2 cellular contexts compared by ENCODE assay signal in the genomic region with DNA sequence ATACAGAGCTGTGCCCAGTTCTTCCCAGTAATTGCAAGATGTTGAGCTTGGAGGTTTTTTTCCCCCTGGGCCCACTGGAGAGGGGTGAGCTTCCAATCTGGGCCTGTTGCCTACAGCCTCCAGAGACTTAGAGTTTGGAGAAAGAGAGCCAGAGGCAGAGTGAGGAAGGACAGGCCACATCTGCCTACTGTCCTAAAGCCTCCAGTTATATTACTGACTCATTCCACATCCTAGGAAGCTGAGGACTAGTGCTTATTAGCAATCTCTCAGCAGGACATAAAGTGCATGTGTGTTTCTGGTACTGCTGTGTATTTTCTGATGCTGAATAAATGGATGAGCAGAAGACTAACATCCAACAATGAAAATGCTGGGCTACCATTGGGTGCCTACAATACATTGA.
TF ChIP-seq lines count a peak whose summit lies in the region.

No MANE protein-coding gene starts in this region.

TF ChIP-seq in SK-N-SH treated with all-trans-retinoic acid at 6 μM for 48 hours, 23 proteins besides CTCF, POLR2A, EP300 and RAD21 (continued from another document):
- TF ChIP-seq, protein P1, sequence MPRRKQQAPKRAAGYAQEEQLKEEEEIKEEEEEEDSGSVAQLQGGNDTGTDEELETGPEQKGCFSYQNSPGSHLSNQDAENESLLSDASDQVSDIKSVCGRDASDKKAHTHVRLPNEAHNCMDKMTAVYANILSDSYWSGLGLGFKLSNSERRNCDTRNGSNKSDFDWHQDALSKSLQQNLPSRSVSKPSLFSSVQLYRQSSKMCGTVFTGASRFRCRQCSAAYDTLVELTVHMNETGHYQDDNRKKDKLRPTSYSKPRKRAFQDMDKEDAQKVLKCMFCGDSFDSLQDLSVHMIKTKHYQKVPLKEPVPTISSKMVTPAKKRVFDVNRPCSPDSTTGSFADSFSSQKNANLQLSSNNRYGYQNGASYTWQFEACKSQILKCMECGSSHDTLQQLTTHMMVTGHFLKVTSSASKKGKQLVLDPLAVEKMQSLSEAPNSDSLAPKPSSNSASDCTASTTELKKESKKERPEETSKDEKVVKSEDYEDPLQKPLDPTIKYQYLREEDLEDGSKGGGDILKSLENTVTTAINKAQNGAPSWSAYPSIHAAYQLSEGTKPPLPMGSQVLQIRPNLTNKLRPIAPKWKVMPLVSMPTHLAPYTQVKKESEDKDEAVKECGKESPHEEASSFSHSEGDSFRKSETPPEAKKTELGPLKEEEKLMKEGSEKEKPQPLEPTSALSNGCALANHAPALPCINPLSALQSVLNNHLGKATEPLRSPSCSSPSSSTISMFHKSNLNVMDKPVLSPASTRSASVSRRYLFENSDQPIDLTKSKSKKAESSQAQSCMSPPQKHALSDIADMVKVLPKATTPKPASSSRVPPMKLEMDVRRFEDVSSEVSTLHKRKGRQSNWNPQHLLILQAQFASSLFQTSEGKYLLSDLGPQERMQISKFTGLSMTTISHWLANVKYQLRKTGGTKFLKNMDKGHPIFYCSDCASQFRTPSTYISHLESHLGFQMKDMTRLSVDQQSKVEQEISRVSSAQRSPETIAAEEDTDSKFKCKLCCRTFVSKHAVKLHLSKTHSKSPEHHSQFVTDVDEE (CRISPR knock-in tag; IDR thresholded peaks at IDR 0.05), result no peak

TF ChIP-seq in SK-N-SH, 30 proteins besides CTCF, POLR2A, EP300 and RAD21 (continued from another document):
- TF ChIP-seq, protein P2, sequence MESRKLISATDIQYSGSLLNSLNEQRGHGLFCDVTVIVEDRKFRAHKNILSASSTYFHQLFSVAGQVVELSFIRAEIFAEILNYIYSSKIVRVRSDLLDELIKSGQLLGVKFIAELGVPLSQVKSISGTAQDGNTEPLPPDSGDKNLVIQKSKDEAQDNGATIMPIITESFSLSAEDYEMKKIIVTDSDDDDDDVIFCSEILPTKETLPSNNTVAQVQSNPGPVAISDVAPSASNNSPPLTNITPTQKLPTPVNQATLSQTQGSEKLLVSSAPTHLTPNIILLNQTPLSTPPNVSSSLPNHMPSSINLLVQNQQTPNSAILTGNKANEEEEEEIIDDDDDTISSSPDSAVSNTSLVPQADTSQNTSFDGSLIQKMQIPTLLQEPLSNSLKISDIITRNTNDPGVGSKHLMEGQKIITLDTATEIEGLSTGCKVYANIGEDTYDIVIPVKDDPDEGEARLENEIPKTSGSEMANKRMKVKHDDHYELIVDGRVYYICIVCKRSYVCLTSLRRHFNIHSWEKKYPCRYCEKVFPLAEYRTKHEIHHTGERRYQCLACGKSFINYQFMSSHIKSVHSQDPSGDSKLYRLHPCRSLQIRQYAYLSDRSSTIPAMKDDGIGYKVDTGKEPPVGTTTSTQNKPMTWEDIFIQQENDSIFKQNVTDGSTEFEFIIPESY (IDR thresholded peaks at IDR 0.05; ENCODE audit: borderline replicate concordance, low read depth), result no peak
